In genomic region chr1:166693158-166693557, GRCh38 we compare ENCODE assay signal across 23 cellular contexts.
DNase-seq lines count a peak whose midpoint lies in the region; ATAC-seq, FAIRE-seq and TF ChIP-seq lines count a peak whose summit lies in the region.
"Had no signal": no experiment of that assay in that cellular context is flagged by ENCODE, and none has a peak within 500 bp of the region (broad histone marks: within the 10 kb centered on the region; RNA-seq: fewer than 3 reads in every experiment).

No MANE protein-coding gene starts in this region.

- H3K27ac Mint-ChIP-seq in GM23338: no peak overlapping the region
- H3K27ac Mint-ChIP-seq: CD14-positive monocyte; CD4-positive, alpha-beta memory T cell; CD4-positive, CD25-positive, alpha-beta regulatory T cell; CD8-positive, alpha-beta memory T cell had no signal

- H3K4me2 ChIP-seq in GM23338 (no peak overlapping the region), K562 (ENCODE audit: insufficient read depth, low read length) (no peak overlapping the region)
- H3K4me2 ChIP-seq: BLaER1 had no signal

- no peak for TF ChIP-seq POLR2A in K562 (conservative IDR thresholded peaks at IDR 0.05)

- H3K27ac ChIP-seq in GM23338 (ENCODE audit: low read depth): no peak overlapping the region
- no peak overlapping the region for H3K27ac ChIP-seq in K562 (ENCODE audit: extremely low read depth, low read depth, low read length)
- H3K27ac ChIP-seq: BLaER1 had no signal

- POLR2A ChIA-PET in K562 (lab: Yijun Ruan, JAX): interaction anchor here (1.7 kb wide), 1 partner anchor 9 kb away, joined by 6 read pairs; no protein-coding TSS in a partner anchor

- H3K9me3 Mint-ChIP-seq in GM23338: no peaks in the 10 kb centered on the region; the same call in 2 of the 3 replicates

- ATAC-seq in GM23338: no peak
- peak; percentile 28; the same call in 1 of the 3 replicates for ATAC-seq in K562
- ATAC-seq: GM12878 had no signal

- H3K36me3 ChIP-seq in GM23338 (ENCODE audit: insufficient read depth) (no peaks in the 10 kb centered on the region), K562 (ENCODE audit: control insufficient read depth, insufficient read depth, low read length) (no peaks in the 10 kb centered on the region)
- H3K36me3 ChIP-seq: BE2C, BLaER1 had no signal

- no peak overlapping the region for H3K9ac ChIP-seq in K562 (ENCODE audit: insufficient read depth in 1 of 2, low read depth in 2 of 2, low read length in 2 of 2)
- H3K9ac ChIP-seq: BLaER1 had no signal

- DNase-seq in CMK (ENCODE audit: low read depth) (peak; percentile 56), GM23338 (ENCODE audit: low spot score) (no peak), K562 (ENCODE audit: extremely low read depth in 1 of 4, low spot score in 3 of 4) (no peak), ecto neural progenitor cell (ENCODE audit: low spot score) (no peak), head of caudate nucleus (no peak)
- DNase-seq: 8988T; ACHN; BE2C; C1 segment of cervical spinal cord; Caco-2; Calu3; CD4-positive, alpha-beta memory T cell; CD4-positive, CD25-positive, alpha-beta regulatory T cell; CD8-positive, alpha-beta memory T cell; DMS79 treated with DMSO at 0.1 percent for 48 hours; GF-D8 had no signal

- no peaks in the 10 kb centered on the region for H3K36me3 Mint-ChIP-seq in GM23338 (ENCODE audit: low read depth)
- H3K36me3 Mint-ChIP-seq: CD14-positive monocyte; CD4-positive, alpha-beta memory T cell; CD4-positive, CD25-positive, alpha-beta regulatory T cell; CD8-positive, alpha-beta memory T cell had no signal

- no peak for TF ChIP-seq RAD21 in K562 (CRISPR knock-in tag; conservative IDR thresholded peaks at IDR 0.05 in 1 of 2, IDR thresholded peaks at IDR 0.05 in 1 of 2)

- H3F3A ChIP-seq in GM23338 (replicated peaks; ENCODE audit: low read depth): no peaks in the 10 kb centered on the region

- no peaks in the 10 kb centered on the region for H3K27me3 Mint-ChIP-seq in GM23338 (ENCODE audit: insufficient read depth, low read depth, poor library complexity)
- H3K27me3 Mint-ChIP-seq: CD4-positive, CD25-positive, alpha-beta regulatory T cell had no signal

- no peaks in the 10 kb centered on the region for H3K9me2 ChIP-seq in GM23338 (ENCODE audit: insufficient read depth)

- no peak overlapping the region for H3K4me3 ChIP-seq in GM23338
- H3K4me3 ChIP-seq in K562: no peak overlapping the region
- H3K4me3 ChIP-seq: BLaER1, GM12878 had no signal

- no peaks in the 10 kb centered on the region for H3K9me1 ChIP-seq in K562 (ENCODE audit: control insufficient read depth, insufficient read depth, low read length)

- H3K27me3 ChIP-seq in GM23338 (ENCODE audit: insufficient read depth) (no peaks in the 10 kb centered on the region), K562 (ENCODE audit: control insufficient read depth in 2 of 2, insufficient read depth in 2 of 2, low read length in 2 of 2) (no peaks in the 10 kb centered on the region)
- H3K27me3 ChIP-seq: BE2C, BLaER1 had no signal

- in situ Hi-C loops in K562 (cut with MboI): no loop called here

- CTCF ChIA-PET in K562 (lab: Yijun Ruan, JAX; ENCODE audit: low intra/inter-chr PET ratio): interaction anchor here (0.5 kb wide), 1 partner anchor 303 kb away, joined by 3 read pairs; no protein-coding TSS in a partner anchor

- H3K4me1 ChIP-seq in GM23338 (ENCODE audit: insufficient read depth) (no peaks in the 10 kb centered on the region), K562 (replicated peaks in 1 of 2; ENCODE audit: control insufficient read depth in 2 of 2, insufficient read depth in 2 of 2, low read length in 2 of 2) (peaks cover 4 to 44% of the 10 kb centered on the region in 2 experiments; a peak in 4 of 5 replicates)
- H3K4me1 ChIP-seq: BE2C, Caco-2 had no signal

- H2AFZ ChIP-seq in GM23338 (peak overlapping the region; percentile 35; the same call in 1 of the 2 replicates), K562 (ENCODE audit: low read depth, low read length) (no peak overlapping the region)

- H3K4me1 Mint-ChIP-seq in GM23338: peaks cover 5% of the 10 kb centered on the region
- H3K4me1 Mint-ChIP-seq: CD14-positive monocyte; CD4-positive, CD25-positive, alpha-beta regulatory T cell; CD8-positive, alpha-beta memory T cell had no signal

- H3K9me3 ChIP-seq in K562 (replicated peaks; ENCODE audit: control insufficient read depth, insufficient read depth, low read depth, low read length): 0 out of 2 replicates have a peak, but pooled peaks cover 2% of the 10 kb centered on the region
- H3K9me3 ChIP-seq: BE2C, Caco-2 had no signal

- H3K79me2 ChIP-seq in GM23338 (replicated peaks; ENCODE audit: insufficient read depth): no peaks in the 10 kb centered on the region
- no peaks in the 10 kb centered on the region for H3K79me2 ChIP-seq in K562 (ENCODE audit: control insufficient read depth, insufficient read depth, low read length)

- no peak overlapping the region for H3K4me3 Mint-ChIP-seq in GM23338
- H3K4me3 Mint-ChIP-seq: CD14-positive monocyte; CD4-positive, CD25-positive, alpha-beta regulatory T cell; CD8-positive, alpha-beta memory T cell had no signal

- no peak for TF ChIP-seq EP300 in K562 (IDR thresholded peaks at IDR 0.05; ENCODE audit: low read length)

- FAIRE-seq in K562 (lab: Jason Lieb, UNC): no peak
- FAIRE-seq: A204.1, G401.6, GM12878, GM12892, GM18507 had no signal

- no TSS peak for BruUV-seq in K562 (replicated peaks; lab: Mats Ljungman, UMichigan)

- intact Hi-C loops in K562 (cut with micrococcal nuclease): no loop called here
- intact Hi-C loops in head of caudate nucleus (cut with DNase I): no loop called here

- H4K20me1 ChIP-seq in GM23338 (replicated peaks; ENCODE audit: insufficient read depth) (no peaks in the 10 kb centered on the region), K562 (replicated peaks; ENCODE audit: control insufficient read depth, insufficient read depth, low read length) (no peaks in the 10 kb centered on the region)
- H4K20me1 ChIP-seq: BLaER1 had no signal

- WGBS in K562 (ENCODE audit: insufficient coverage, low coverage, missing lambda C conversion rate): 31% methylated on average over 4 of the region's 4 CpGs

- TF ChIP-seq CTCF in GM23338 (conservative IDR thresholded peaks at IDR 0.05; ENCODE audit: low read depth in 2 of 2) (no peak), K562 (IDR thresholded peaks at IDR 0.05 in 2 of 3, conservative IDR thresholded peaks at IDR 0.05 in 1 of 3; ENCODE audit: insufficient read depth in 2 of 3, low read depth in 1 of 3, low read length in 3 of 3) (no peak)

TF ChIP-seq in GM23338, 12 proteins besides CTCF, POLR2A, EP300 and RAD21 (continues in another document):
- TF ChIP-seq CREB1 (CRISPR knock-in tag; IDR thresholded peaks at IDR 0.05; ENCODE audit: low read depth) (no peak), ETS1 (IDR thresholded peaks at IDR 0.05) (no peak), POLR2AphosphoS5 (IDR thresholded peaks at IDR 0.05; ENCODE audit: low read depth) (no peak), NANOG (IDR thresholded peaks at IDR 0.05; ENCODE audit: borderline replicate concordance) (no peak), ZNF331 (CRISPR knock-in tag; IDR thresholded peaks at IDR 0.05; ENCODE audit: low read depth) (no peak), EZH2phosphoT487 (IDR thresholded peaks at IDR 0.05; ENCODE audit: unreplicated experiment) (no peak)

TF ChIP-seq in K562, 482 proteins besides CTCF, POLR2A, EP300 and RAD21 (continues in another document):
- TF ChIP-seq ZNF561 (CRISPR knock-in tag; conservative IDR thresholded peaks at IDR 0.05): no peak
- TF ChIP-seq PTTG1 (tag; IDR thresholded peaks at IDR 0.05; ENCODE audit: low read depth): peak; percentile 94
- TF ChIP-seq MECOM (CRISPR knock-in tag; IDR thresholded peaks at IDR 0.05): peak; percentile 85
- TF ChIP-seq ZNF589 (CRISPR knock-in tag; IDR thresholded peaks at IDR 0.05; ENCODE audit: low read depth): peak; percentile 73; the same call in 1 of the 2 replicates
- peak; percentile 64 for TF ChIP-seq NFE2L1 (tag; IDR thresholded peaks at IDR 0.05; ENCODE audit: borderline replicate concordance, low read depth)
- peak; percentile 79; the same call in 1 of the 2 replicates for TF ChIP-seq BACH1 (tag; IDR thresholded peaks at IDR 0.05)
- TF ChIP-seq TAF7 (tag; IDR thresholded peaks at IDR 0.05): peak; percentile 80
- peak; percentile 85; the same call in 1 of the 2 replicates for TF ChIP-seq RREB1 (CRISPR knock-in tag; IDR thresholded peaks at IDR 0.05)
